Comparison of ENCODE assay signal across 8 cellular contexts in the genomic region with DNA sequence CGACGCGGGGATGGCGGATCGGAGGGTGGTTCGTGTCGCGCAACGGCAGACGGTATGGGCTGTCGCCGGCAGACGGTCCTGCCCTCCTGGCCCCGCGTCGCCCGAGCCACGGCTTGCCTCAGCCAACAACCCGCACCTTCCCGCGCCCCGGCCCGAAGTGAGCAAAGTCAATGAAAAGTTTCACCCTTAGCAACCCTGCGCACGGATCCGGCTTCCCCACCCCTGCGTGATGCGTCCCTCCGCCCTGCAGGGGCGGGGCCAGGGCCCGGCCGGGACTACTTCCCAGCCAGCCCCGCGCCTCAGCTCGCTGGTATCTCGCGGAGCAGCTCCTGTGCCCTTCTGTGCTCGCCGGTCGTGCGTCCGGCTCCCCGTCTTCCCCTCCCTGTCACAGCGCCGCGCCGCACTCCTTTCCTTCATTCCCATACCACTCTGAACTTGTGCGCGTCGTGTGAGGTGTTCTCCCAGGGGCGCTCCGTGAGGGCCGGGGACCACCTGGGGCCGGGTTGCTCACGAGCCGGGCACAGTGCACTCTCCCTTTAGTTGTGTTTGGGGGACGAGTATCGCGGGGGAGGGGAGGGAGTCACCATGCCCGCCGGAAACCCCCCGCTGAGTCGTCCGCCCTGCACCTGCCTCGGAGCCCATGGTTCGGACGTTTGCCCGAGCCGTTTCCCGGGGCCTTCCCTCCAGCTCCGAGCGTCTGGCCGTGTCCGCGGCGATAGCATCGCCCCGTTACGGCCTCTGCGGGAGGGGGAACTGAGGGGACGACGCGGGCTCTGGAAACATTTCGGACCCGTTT. TPM values are rescaled to one million over a fixed set of nuclear protein-coding genes. Genes with fewer than 3 reads are reported as not detected.
DNase-seq lines count a peak whose midpoint lies in the region; ATAC-seq and TF ChIP-seq lines count a peak whose summit lies in the region.

A gene with protein sequence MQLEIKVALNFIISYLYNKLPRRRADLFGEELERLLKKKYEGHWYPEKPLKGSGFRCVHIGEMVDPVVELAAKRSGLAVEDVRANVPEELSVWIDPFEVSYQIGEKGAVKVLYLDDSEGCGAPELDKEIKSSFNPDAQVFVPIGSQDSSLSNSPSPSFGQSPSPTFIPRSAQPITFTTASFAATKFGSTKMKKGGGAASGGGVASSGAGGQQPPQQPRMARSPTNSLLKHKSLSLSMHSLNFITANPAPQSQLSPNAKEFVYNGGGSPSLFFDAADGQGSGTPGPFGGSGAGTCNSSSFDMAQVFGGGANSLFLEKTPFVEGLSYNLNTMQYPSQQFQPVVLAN (minus strand): TSS at position 163 of the 796 bp plus-strand sequence. CDS start 9,456 bp downstream, outside the sequence.

- H3K9me3 ChIP-seq in ES-I3 (ENCODE audit: control insufficient read depth, insufficient read depth, low read length): no peaks in the 10 kb centered on the region
- no peaks in the 10 kb centered on the region for H3K9me3 ChIP-seq in parathyroid adenoma (ENCODE audit: control insufficient read depth, low read length)
- H3K9me3 ChIP-seq in tibial artery: no peaks in the 10 kb centered on the region

- peak within 1 kb of the TSS; percentile 97 for H3K4me2 ChIP-seq in parathyroid adenoma (ENCODE audit: low read length)

- intact Hi-C loops in Right ventricle myocardium superior (cut with DNase I) (no loop called here), tibial artery (cut with DNase I; ENCODE audit: low total_unique reads) (loop anchor here (5.0 kb wide), 1 partner anchor 35 kb away; no protein-coding TSS in a partner anchor)

- H3K27ac Mint-ChIP-seq in activated naive CD8-positive, alpha-beta T cell treated with anti-CD3 and anti-CD28 coated beads, Interleukin-2, amount 50 U/mL, for 24 hours: peak within 1 kb of the TSS; percentile 96

- H3K36me3 ChIP-seq in ES-I3 (ENCODE audit: insufficient read depth, low read length) (no peaks in the 10 kb centered on the region), parathyroid adenoma (ENCODE audit: control insufficient read depth, insufficient read depth, low read length) (no peaks in the 10 kb centered on the region), tibial artery (peaks cover 6 to 17% (median 11%) of the 10 kb centered on the region in 3 donors)

- peak within 1 kb of the TSS; percentile 78 for H2AFZ ChIP-seq in parathyroid adenoma

- H3K79me2 ChIP-seq in parathyroid adenoma: peaks cover 14% of the 10 kb centered on the region

- H3K4me3 ChIP-seq in parathyroid adenoma (ENCODE audit: low read depth, low read length) (peak within 1 kb of the TSS; percentile 96), tibial artery (peak within 1 kb of the TSS; percentile 88 to 95)

- H3K9me3 Mint-ChIP-seq in activated naive CD8-positive, alpha-beta T cell treated with anti-CD3 and anti-CD28 coated beads, Interleukin-2, amount 50 U/mL, for 24 hours: no peaks in the 10 kb centered on the region

- DNase-seq in NCI-H1417 treated with DMSO at 0.1 percent for 48 hours (lab: John Stamatoyannopoulos, UW): peak; percentile 41
- DNase-seq in T follicular helper cell (ENCODE audit: low read depth): peak; percentile 91
- DNase-seq in activated naive CD8-positive, alpha-beta T cell treated with anti-CD3 and anti-CD28 coated beads, Interleukin-2, amount 50 U/mL, for 24 hours: peak; percentile 95
- DNase-seq in Right ventricle myocardium superior: peak; percentile 96
- peak; percentile 94 to 97 for DNase-seq in tibial artery

- peaks cover 25% of the 10 kb centered on the region for H3K36me3 Mint-ChIP-seq in activated naive CD8-positive, alpha-beta T cell treated with anti-CD3 and anti-CD28 coated beads, Interleukin-2, amount 50 U/mL, for 24 hours (ENCODE audit: low read depth)

- H3K27ac ChIP-seq in parathyroid adenoma (peak within 1 kb of the TSS; percentile 99), tibial artery (peak within 1 kb of the TSS; percentile 95 to 98)

- no peaks in the 10 kb centered on the region for H3K27me3 Mint-ChIP-seq in activated naive CD8-positive, alpha-beta T cell treated with anti-CD3 and anti-CD28 coated beads, Interleukin-2, amount 50 U/mL, for 24 hours

- peak within 1 kb of the TSS; percentile 96 for H3K4me3 Mint-ChIP-seq in activated naive CD8-positive, alpha-beta T cell treated with anti-CD3 and anti-CD28 coated beads, Interleukin-2, amount 50 U/mL, for 24 hours

- TF ChIP-seq CTCF in parathyroid adenoma (IDR thresholded peaks at IDR 0.05): no peak
- TF ChIP-seq CTCF in tibial artery (IDR thresholded peaks at IDR 0.05): no peak

- H3K9ac ChIP-seq in ES-I3 (ENCODE audit: low read depth, low read length) (peak within 1 kb of the TSS; percentile 98), parathyroid adenoma (peak within 1 kb of the TSS; percentile 91)

- no peaks in the 10 kb centered on the region for H3K4me1 ChIP-seq in ES-I3 (ENCODE audit: insufficient read depth, low read length)
- peaks cover 4% of the 10 kb centered on the region for H3K4me1 ChIP-seq in parathyroid adenoma
- H3K4me1 ChIP-seq in tibial artery: peaks cover 4 to 29% (median 14%) of the 10 kb centered on the region in 4 donors

- peak; percentile 27 for ATAC-seq in HG02610 (IDR thresholded peaks at IDR 0.05; ENCODE audit: unreplicated experiment)
- peak; percentile 56 for ATAC-seq in activated naive CD8-positive, alpha-beta T cell treated with anti-CD3 and anti-CD28 coated beads, Interleukin-2, amount 50 U/mL, for 24 hours
- peak; percentile 73 for ATAC-seq in Right ventricle myocardium superior (ENCODE audit: poor library complexity)

- H3K27me3 ChIP-seq in parathyroid adenoma (ENCODE audit: control insufficient read depth, insufficient read depth, low read length) (no peaks in the 10 kb centered on the region), tibial artery (no peaks in the 10 kb centered on the region)

- peaks cover 35% of the 10 kb centered on the region for H3K4me1 Mint-ChIP-seq in activated naive CD8-positive, alpha-beta T cell treated with anti-CD3 and anti-CD28 coated beads, Interleukin-2, amount 50 U/mL, for 24 hours

RNA-seq across cellular contexts. Expression of the gene that starts here (rescaled TPM):
- total RNA-seq in Right ventricle myocardium superior: 62.6 TPM

Comparison
In these comparisons a context has a peak if more than half of its experiments do, and no peak if none do; other contexts are left out.
1. Peak in every context shown above with its lines: DNase-seq, ATAC-seq, H3K4me3 ChIP-seq and H3K27ac ChIP-seq.
2. DNase-seq: peak in every context shown above with its lines; median percentile 96 in Right ventricle myocardium superior; 96 in tibial artery; 95 in activated naive CD8-positive, alpha-beta T cell treated with anti-CD3 and anti-CD28 coated beads, Interleukin-2, amount 50 U/mL, for 24 hours; 91 in T follicular helper cell; 41 in NCI-H1417 treated with DMSO at 0.1 percent for 48 hours.